In genomic region chr20:38119446-38119845, GRCh38 we compare ENCODE assay signal across 18 cellular contexts. TPM values are rescaled to one million over a fixed set of nuclear protein-coding genes. Genes with fewer than 3 reads are reported as not detected.
DNase-seq lines count a peak whose midpoint lies in the region; FAIRE-seq and TF ChIP-seq lines count a peak whose summit lies in the region.
"Had no signal": no experiment of that assay in that cellular context is flagged by ENCODE, and none has a peak within 500 bp of the region (broad histone marks: within the 10 kb centered on the region; RNA-seq: fewer than 3 reads in every experiment).

No MANE protein-coding gene starts in this region.

- H3K9me3 ChIP-seq in astrocyte (ENCODE audit: insufficient read depth, low read depth, low read length) (no peaks in the 10 kb centered on the region), testis (no peaks in the 10 kb centered on the region), colonic mucosa (no peaks in the 10 kb centered on the region)

- H4K8ac ChIP-seq in mesendoderm (ENCODE audit: low read depth, low read length): no peak overlapping the region

- no peak overlapping the region for H3K18ac ChIP-seq in mesendoderm (ENCODE audit: low read length)

- H2AK5ac ChIP-seq in mesendoderm (ENCODE audit: low read length): no peak overlapping the region

- H3K23ac ChIP-seq in mesendoderm (ENCODE audit: low read length): no peak overlapping the region

- no peak for FAIRE-seq in astrocyte (lab: Jason Lieb, UNC)
- FAIRE-seq: G401.6, GM12891, HepG2 had no signal

- no peak overlapping the region for H3K4me3 ChIP-seq in astrocyte (ENCODE audit: insufficient read depth, low read depth, low read length)
- no peak overlapping the region for H3K4me3 ChIP-seq in lower leg skin (ENCODE audit: low read depth, poor library complexity, severe bottlenecking)
- no peak overlapping the region for H3K4me3 ChIP-seq in testis
- no peak overlapping the region for H3K4me3 ChIP-seq in colonic mucosa
- H3K4me3 ChIP-seq in mesendoderm (ENCODE audit: low read length): no peak overlapping the region
- H3K4me3 ChIP-seq: SJCRH30 had no signal

- H3K27me3 Mint-ChIP-seq in astrocyte (ENCODE audit: low read depth, unreplicated experiment): no peaks in the 10 kb centered on the region
- H3K27me3 Mint-ChIP-seq: B cell; CD4-positive, alpha-beta T cell had no signal

- intact Hi-C loops in lower leg skin (cut with DNase I; ENCODE audit: low total_unique reads) (no loop called here), testis (cut with DNase I; ENCODE audit: low total_unique reads) (no loop called here), colonic mucosa (cut with DNase I) (no loop called here)

- H2BK120ac ChIP-seq in mesendoderm (ENCODE audit: low read depth, low read length): no peak overlapping the region

- no peak for TF ChIP-seq CTCF in astrocyte (IDR thresholded peaks at IDR 0.05; ENCODE audit: insufficient read depth, low read depth, low read length)
- TF ChIP-seq CTCF in lower leg skin (IDR thresholded peaks at IDR 0.05): no peak
- TF ChIP-seq CTCF in testis (IDR thresholded peaks at IDR 0.05): no peak
- TF ChIP-seq CTCF in colonic mucosa (IDR thresholded peaks at IDR 0.05): no peak

- no peaks in the 10 kb centered on the region for H3K36me3 Mint-ChIP-seq in astrocyte (ENCODE audit: low read depth, unreplicated experiment)

- peak; percentile 43 for DNase-seq in NCI-H226
- DNase-seq in astrocyte (ENCODE audit: low read depth): no peak
- DNase-seq in lower leg skin (ENCODE audit: low spot score in 2 of 2): peak; percentile 19 to 29
- DNase-seq in testis: peak; percentile 11
- no peak for DNase-seq in colonic mucosa
- no peak for DNase-seq in foreskin melanocyte
- DNase-seq in mesendoderm: no peak
- DNase-seq: CD4-positive, alpha-beta T cell; DMS79; H7; Karpas-422; NCI-H187 treated with DMSO at 0.1 percent for 48 hours; NCI-H510A; SJCRH30 had no signal

- H4K20me1 ChIP-seq in astrocyte (ENCODE audit: insufficient read depth, low read length): no peaks in the 10 kb centered on the region

- H3K4me2 ChIP-seq in astrocyte (ENCODE audit: low read length) (no peak overlapping the region), mesendoderm (ENCODE audit: low read length) (no peak overlapping the region)

- peaks cover 13% of the 10 kb centered on the region for H3K4me1 ChIP-seq in astrocyte (ENCODE audit: insufficient read depth, low read length)
- peaks cover 8% of the 10 kb centered on the region for H3K4me1 ChIP-seq in testis
- H3K4me1 ChIP-seq in colonic mucosa: no peaks in the 10 kb centered on the region
- no peaks in the 10 kb centered on the region for H3K4me1 ChIP-seq in mesendoderm (ENCODE audit: control insufficient read depth, low read depth, low read length)

- TF ChIP-seq POLR2A in lower leg skin (IDR thresholded peaks at IDR 0.05) (no peak), testis (IDR thresholded peaks at IDR 0.05) (no peak)

- H3K4me1 Mint-ChIP-seq in astrocyte (ENCODE audit: low read depth, unreplicated experiment): peaks cover 34% of the 10 kb centered on the region

- H2BK5ac ChIP-seq in mesendoderm (ENCODE audit: low read length): no peak overlapping the region

- H3K27me3 ChIP-seq in astrocyte (ENCODE audit: insufficient read depth, low read length) (no peaks in the 10 kb centered on the region), testis (no peaks in the 10 kb centered on the region), colonic mucosa (no peaks in the 10 kb centered on the region), mesendoderm (ENCODE audit: insufficient read depth, low read length, poor library complexity) (no peaks in the 10 kb centered on the region)
- H3K27me3 ChIP-seq: SJCRH30 had no signal

- no peak overlapping the region for H2BK15ac ChIP-seq in mesendoderm (replicated peaks; ENCODE audit: low read depth)

- H3K4me3 Mint-ChIP-seq in astrocyte (ENCODE audit: unreplicated experiment): no peak overlapping the region
- H3K4me3 Mint-ChIP-seq: B cell; CD4-positive, alpha-beta T cell had no signal

- WGBS in lower leg skin, 2 donors: 58 to 66% methylated on average over 6 of the region's 6 CpGs
- 67 to 72% methylated on average over 6 of the region's 6 CpGs for WGBS in testis, 2 donors
- no CpG with 5 or more reads among the region's 6 CpGs for WGBS in mesendoderm (ENCODE audit: extremely low coverage, insufficient coverage, low lambda C conversion rate)

- H3K9ac ChIP-seq in astrocyte (ENCODE audit: low read length) (no peak overlapping the region), colonic mucosa (ENCODE audit: low read depth in 2 of 2, low read length in 2 of 2) (no peak overlapping the region), mesendoderm (ENCODE audit: low read length) (no peak overlapping the region)

- H3K4ac ChIP-seq in mesendoderm (ENCODE audit: low read depth, low read length): no peak overlapping the region

- H3K79me1 ChIP-seq in mesendoderm (ENCODE audit: low read length): no peaks in the 10 kb centered on the region

- H3K79me2 ChIP-seq in astrocyte (ENCODE audit: insufficient read depth, low read length) (no peaks in the 10 kb centered on the region), mesendoderm (ENCODE audit: control insufficient read depth, insufficient read depth, low read length) (no peaks in the 10 kb centered on the region)

- H2AFZ ChIP-seq in astrocyte (ENCODE audit: low read depth, low read length): no peak overlapping the region

- no peak overlapping the region for H4K5ac ChIP-seq in mesendoderm (ENCODE audit: low read length)

- no peak overlapping the region for H3K56ac ChIP-seq in mesendoderm (ENCODE audit: low read length)

- no peak overlapping the region for H3K27ac ChIP-seq in astrocyte (ENCODE audit: low read depth, low read length)
- no peak overlapping the region for H3K27ac ChIP-seq in testis
- H3K27ac ChIP-seq in colonic mucosa: no peak overlapping the region
- H3K27ac ChIP-seq in mesendoderm (ENCODE audit: low read depth, low read length): no peak overlapping the region
- H3K27ac ChIP-seq: SJCRH30 had no signal

- peak overlapping the region; percentile 31 for H3K27ac Mint-ChIP-seq in astrocyte (ENCODE audit: unreplicated experiment)
- H3K27ac Mint-ChIP-seq: B cell; CD4-positive, alpha-beta T cell had no signal

- no peaks in the 10 kb centered on the region for H3K9me3 Mint-ChIP-seq in astrocyte (ENCODE audit: unreplicated experiment)
- H3K9me3 Mint-ChIP-seq: CD4-positive, alpha-beta T cell had no signal

- H3K36me3 ChIP-seq in astrocyte (ENCODE audit: insufficient read depth, low read length): no peaks in the 10 kb centered on the region
- H3K36me3 ChIP-seq in testis (ENCODE audit: low read depth, missing control alignments): no peaks in the 10 kb centered on the region
- no peaks in the 10 kb centered on the region for H3K36me3 ChIP-seq in colonic mucosa
- no peaks in the 10 kb centered on the region for H3K36me3 ChIP-seq in mesendoderm (ENCODE audit: control insufficient read depth, insufficient read depth, low read length)
- H3K36me3 ChIP-seq: SJCRH30 had no signal

RNA-seq across cellular contexts. Expression of gene TGM2, which starts 45.6 kb away (rescaled TPM):
- 48.2 and 98.9 TPM in 2 replicates for total RNA-seq in astrocyte
- total RNA-seq in lower leg skin: 1 to 10 TPM; 3.7 to 6.2 (median 4.6) TPM
- 1 to 10 TPM; 3.2 to 8.5 TPM for total RNA-seq in testis
- 49.0 TPM for polyA plus RNA-seq in testis (ENCODE audit: insufficient read depth, low read depth, low replicate concordance)
- total RNA-seq in colonic mucosa: 10 to 100 TPM; 14.5 to 32.8 TPM
- 0.56 TPM for polyA plus RNA-seq in mesendoderm (2013, experiment 1 of 2)
- 0.56 TPM for polyA plus RNA-seq in mesendoderm (2013, experiment 2 of 2)

Comparison
In these comparisons a context has a peak if more than half of its experiments do, and no peak if none do; other contexts are left out.
1. DNase-seq: peak in NCI-H226 (single experiment), lower leg skin (2 of 2) and testis (single experiment); none in astrocyte (single experiment), colonic mucosa (single experiment), foreskin melanocyte (single experiment) and mesendoderm (single experiment).